Comparison of ENCODE assay signal across 8 cellular contexts in genomic region chr1:117754061-117754969, GRCh38.
A peak's percentile ranks its signal among the peaks of the same experiment; 100 is the strongest.
DNase-seq lines count a peak whose midpoint lies in the region; ATAC-seq lines count a peak whose summit lies in the region.

No MANE protein-coding gene starts in this region.

- ATAC-seq in GM21447 (IDR thresholded peaks at IDR 0.05; ENCODE audit: unreplicated experiment): no peak

- DNase-seq in NCI-H2081 (lab: John Stamatoyannopoulos, UW): peak; percentile 21 to 50
- no peak for DNase-seq in NCI-H2081 treated with DMSO at 0.1 percent for 48 hours (lab: John Stamatoyannopoulos, UW)
- DNase-seq in NCI-H1694 treated with DMSO at 0.1 percent for 48 hours (lab: John Stamatoyannopoulos, UW): peak; percentile 52
- DNase-seq in T-helper 9 cell: peak; percentile 40
- DNase-seq in central memory CD4-positive, alpha-beta T cell: peak; percentile 39
- DNase-seq in kidney glomerular epithelial cell (lab: John Stamatoyannopoulos, UW): peak; percentile 15
- DNase-seq in stimulated activated CD4-positive, alpha-beta T cell treated with anti-CD3 and anti-CD28 coated beads, Interleukin-2, amount 100 ng/mL, for 24 hours: peak; percentile 49 to 57
